ENCODE assay signal across 25 cellular contexts in the genomic region with DNA sequence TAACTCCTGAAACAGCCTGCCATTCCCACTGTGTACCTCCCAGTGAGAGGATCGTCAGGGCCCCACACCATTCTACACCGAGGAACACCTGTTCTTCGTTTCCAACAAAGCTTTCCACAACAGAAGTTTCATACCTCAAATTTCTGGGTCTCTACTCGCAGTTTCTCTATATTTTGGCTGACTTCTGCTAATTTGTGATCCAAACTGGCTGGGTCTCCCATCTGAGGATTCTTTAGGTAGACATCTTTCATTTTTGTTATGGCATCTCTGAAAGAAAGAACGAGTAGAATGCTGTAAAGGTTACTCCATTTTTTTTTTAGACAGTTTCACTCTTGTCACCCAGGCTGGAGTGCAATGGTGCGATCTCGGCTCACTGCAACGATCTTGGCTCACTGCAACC.
A peak's percentile ranks its signal among the peaks of the same experiment; 100 is the strongest.
DNase-seq lines count a peak whose midpoint lies in the region; ATAC-seq and TF ChIP-seq lines count a peak whose summit lies in the region.
"Had no signal": no experiment of that assay in that cellular context is flagged by ENCODE, and none has a peak within 500 bp of the region (broad histone marks: within the 10 kb centered on the region; RNA-seq: fewer than 3 reads in every experiment).

No MANE protein-coding gene starts in this region.

- H3K4me3 Mint-ChIP-seq in activated CD4-positive, alpha-beta T cell treated with anti-CD3 and anti-CD28 coated beads, Interleukin-2, amount 10 ng/mL, durations not matched to agents 24 days and 14 days: no peak overlapping the region
- no peak overlapping the region for H3K4me3 Mint-ChIP-seq in activated naive CD8-positive, alpha-beta T cell treated with anti-CD3 and anti-CD28 coated beads for 36 hours
- H3K4me3 Mint-ChIP-seq: activated naive CD4-positive, alpha-beta T cell treated with anti-CD3 and anti-CD28 coated beads, Interleukin-2, amount 10 ng/mL, durations not matched to agents 7 days and 5 days; brain; stimulated activated naive CD8-positive, alpha-beta T cell treated with anti-CD3 and anti-CD28 coated beads, Interleukin-15, amount 100 ng/mL, for 72 hours had no signal

- H3K27ac ChIP-seq in rectal smooth muscle tissue (ENCODE audit: low read depth, low read length): peak overlapping the region; percentile 45
- H3K27ac ChIP-seq: BLaER1 treated with 17β-estradiol and CSF1 and Interleukin-3, amounts not matched to agents 10 nM and 100 nM; coronary artery; HL-60; ovary; SJSA1 had no signal

- peak overlapping the region; percentile 41 for H3K27ac Mint-ChIP-seq in activated CD4-positive, alpha-beta T cell treated with anti-CD3 and anti-CD28 coated beads, Interleukin-2, amount 10 ng/mL, durations not matched to agents 24 days and 14 days
- H3K27ac Mint-ChIP-seq in activated naive CD8-positive, alpha-beta T cell treated with anti-CD3 and anti-CD28 coated beads for 36 hours: peak overlapping the region; percentile 85

- no peaks in the 10 kb centered on the region for H3K4me1 ChIP-seq in rectal smooth muscle tissue (ENCODE audit: control insufficient read depth, insufficient read depth, low read length)

- H3K9me3 Mint-ChIP-seq in activated CD4-positive, alpha-beta T cell treated with anti-CD3 and anti-CD28 coated beads, Interleukin-2, amount 10 ng/mL, durations not matched to agents 24 days and 14 days: no peaks in the 10 kb centered on the region
- no peaks in the 10 kb centered on the region for H3K9me3 Mint-ChIP-seq in activated naive CD8-positive, alpha-beta T cell treated with anti-CD3 and anti-CD28 coated beads for 36 hours
- H3K9me3 Mint-ChIP-seq: activated naive CD4-positive, alpha-beta T cell treated with anti-CD3 and anti-CD28 coated beads, Interleukin-2, amount 10 ng/mL, durations not matched to agents 7 days and 5 days; brain; stimulated activated naive CD8-positive, alpha-beta T cell treated with anti-CD3 and anti-CD28 coated beads, Interleukin-15, amount 100 ng/mL, for 72 hours had no signal

- DNase-seq in activated CD4-positive, alpha-beta T cell treated with anti-CD3 and anti-CD28 coated beads, Interleukin-2, amount 10 ng/mL, durations not matched to agents 24 days and 14 days: no peak
- DNase-seq in activated CD4-positive, alpha-beta T cell treated with anti-CD3 and anti-CD28 coated beads for 4 hours: no peak
- no peak for DNase-seq in activated naive CD8-positive, alpha-beta T cell treated with anti-CD3 and anti-CD28 coated beads for 36 hours
- no peak for DNase-seq in hypothalamus (lab: John Stamatoyannopoulos, UW)
- DNase-seq: activated CD4-positive, CD25-positive, alpha-beta regulatory T cell; activated CD8-positive, alpha-beta memory T cell treated with anti-CD3 and anti-CD28 coated beads, Interleukin-2, amount 50 U/mL, for 4 hours; activated naive CD4-positive, alpha-beta T cell treated with anti-CD3 and anti-CD28 coated beads, Interleukin-2, amount 10 ng/mL, durations not matched to agents 7 days and 5 days; DMS153; H7; IMR-90; mammary epithelial cell; NCI-H226; NCI-H82; ovary; stimulated activated naive CD8-positive, alpha-beta T cell treated with anti-CD3 and anti-CD28 coated beads, Interleukin-15, amount 100 ng/mL, for 72 hours; upper lobe of left lung had no signal

- peak; percentile 41 for TF ChIP-seq POLR2A in GM18505 (IDR thresholded peaks at IDR 0.05; ENCODE audit: borderline replicate concordance, extremely low read depth, insufficient read depth, insufficient read length)

- no peak overlapping the region for H3K4me3 ChIP-seq in rectal smooth muscle tissue (ENCODE audit: low read length)
- H3K4me3 ChIP-seq: BLaER1 treated with 17β-estradiol and CSF1 and Interleukin-3, amounts not matched to agents 10 nM and 100 nM; coronary artery; ovary; SJSA1; upper lobe of left lung had no signal

- no peaks in the 10 kb centered on the region for H3K27me3 Mint-ChIP-seq in activated CD4-positive, alpha-beta T cell treated with anti-CD3 and anti-CD28 coated beads, Interleukin-2, amount 10 ng/mL, durations not matched to agents 24 days and 14 days
- H3K27me3 Mint-ChIP-seq in activated naive CD8-positive, alpha-beta T cell treated with anti-CD3 and anti-CD28 coated beads for 36 hours: no peaks in the 10 kb centered on the region
- H3K27me3 Mint-ChIP-seq: activated naive CD4-positive, alpha-beta T cell treated with anti-CD3 and anti-CD28 coated beads, Interleukin-2, amount 10 ng/mL, durations not matched to agents 7 days and 5 days; brain; stimulated activated naive CD8-positive, alpha-beta T cell treated with anti-CD3 and anti-CD28 coated beads, Interleukin-15, amount 100 ng/mL, for 72 hours had no signal

- H3K4me1 Mint-ChIP-seq in activated CD4-positive, alpha-beta T cell treated with anti-CD3 and anti-CD28 coated beads, Interleukin-2, amount 10 ng/mL, durations not matched to agents 24 days and 14 days: peaks cover 36% of the 10 kb centered on the region
- H3K4me1 Mint-ChIP-seq in activated naive CD8-positive, alpha-beta T cell treated with anti-CD3 and anti-CD28 coated beads for 36 hours: peaks cover 40% of the 10 kb centered on the region
- H3K4me1 Mint-ChIP-seq: brain had no signal

- H3K27me3 ChIP-seq in rectal smooth muscle tissue (ENCODE audit: control insufficient read depth, insufficient read depth, low read length): no peaks in the 10 kb centered on the region
- H3K27me3 ChIP-seq: BLaER1 treated with 17β-estradiol and CSF1 and Interleukin-3, amounts not matched to agents 10 nM and 100 nM; ovary; SJSA1; upper lobe of left lung had no signal

- H3K36me3 Mint-ChIP-seq in activated CD4-positive, alpha-beta T cell treated with anti-CD3 and anti-CD28 coated beads, Interleukin-2, amount 10 ng/mL, durations not matched to agents 24 days and 14 days (ENCODE audit: low read depth): peaks cover 88% of the 10 kb centered on the region
- H3K36me3 Mint-ChIP-seq in activated naive CD8-positive, alpha-beta T cell treated with anti-CD3 and anti-CD28 coated beads for 36 hours: peaks cover 82% of the 10 kb centered on the region

- H3K36me3 ChIP-seq in rectal smooth muscle tissue (ENCODE audit: control insufficient read depth, insufficient read depth, low read length): peaks cover 35% of the 10 kb centered on the region
- H3K36me3 ChIP-seq: ovary had no signal

- no peak for ATAC-seq in GM18505 (IDR thresholded peaks at IDR 0.05; ENCODE audit: unreplicated experiment)
- ATAC-seq in HG03439 (IDR thresholded peaks at IDR 0.05; ENCODE audit: unreplicated experiment): no peak
- ATAC-seq in HG03565 (IDR thresholded peaks at IDR 0.05; ENCODE audit: unreplicated experiment): no peak
- ATAC-seq: stimulated activated naive CD8-positive, alpha-beta T cell treated with anti-CD3 and anti-CD28 coated beads, Interleukin-15, amount 100 ng/mL, for 72 hours had no signal

- H3K9ac ChIP-seq in rectal smooth muscle tissue (ENCODE audit: low read length): no peak overlapping the region
- H3K9ac ChIP-seq: BLaER1 treated with 17β-estradiol and CSF1 and Interleukin-3, amounts not matched to agents 10 nM and 100 nM had no signal

- intact Hi-C loops in activated CD4-positive, alpha-beta T cell treated with anti-CD3 and anti-CD28 coated beads, Interleukin-2, amount 10 ng/mL, durations not matched to agents 24 days and 14 days (cut with micrococcal nuclease): no loop called here
